Comparison of ENCODE assay signal across 17 cellular contexts in the genomic region with DNA sequence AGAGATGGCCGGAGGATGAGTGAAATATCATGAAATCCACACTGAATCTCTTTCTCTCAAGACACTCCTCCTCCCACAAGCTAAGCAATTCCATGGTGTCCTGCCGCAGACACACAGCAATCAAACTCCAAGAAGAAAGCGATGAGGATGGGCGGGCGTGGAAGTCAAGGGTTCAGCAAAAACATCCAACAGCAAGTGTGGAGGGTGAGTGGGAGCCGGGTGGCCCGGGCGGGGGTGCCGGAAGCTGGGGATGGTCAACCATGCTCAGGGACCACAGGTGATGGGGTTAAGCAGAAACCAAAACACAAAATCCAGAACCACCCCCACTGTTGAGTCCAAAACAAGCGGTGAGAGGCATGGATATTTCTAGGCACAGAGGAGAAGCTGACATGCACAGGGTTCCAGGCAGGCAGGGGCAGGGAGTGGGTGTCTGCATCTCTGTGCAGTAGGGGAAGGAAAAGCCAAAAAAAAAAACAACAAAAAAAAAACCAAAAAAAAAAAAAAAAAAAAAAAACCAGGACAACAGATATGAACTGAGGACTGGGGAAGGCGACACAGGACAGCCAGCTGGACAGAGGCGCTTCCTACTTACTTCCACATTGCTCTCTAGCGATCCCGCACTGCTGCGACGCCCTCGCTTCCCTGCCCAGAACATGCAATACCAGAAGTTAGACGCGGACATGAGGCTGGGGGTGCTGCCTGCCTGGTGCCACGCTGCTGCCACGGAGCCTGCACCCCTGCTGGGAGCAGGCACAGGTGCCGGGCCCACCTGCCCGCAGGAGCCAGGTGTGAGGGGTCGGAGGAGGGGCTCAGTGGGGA.
DNase-seq lines count a peak whose midpoint lies in the region; ATAC-seq, FAIRE-seq and TF ChIP-seq lines count a peak whose summit lies in the region.
"Had no signal": no experiment of that assay in that cellular context is flagged by ENCODE, and none has a peak within 500 bp of the region (broad histone marks: within the 10 kb centered on the region; RNA-seq: fewer than 3 reads in every experiment).

No MANE protein-coding gene starts in this region.

- ATAC-seq in activated T-cell treated with anti-CD3 and anti-CD28 coated beads, Interleukin-2, amount 50 U/mL, for 4 hours: no peak
- ATAC-seq in psoas muscle (no peak), GM21619 (IDR thresholded peaks at IDR 0.05; ENCODE audit: unreplicated experiment) (no peak)
- ATAC-seq: natural killer cell treated with Interleukin-12 subunit alpha and Interleukin-12 subunit beta and Interleukin-15 and Interleukin-18, amount 100 ng/mL, for 72 hours; PC-3 had no signal

- no peaks in the 10 kb centered on the region for H3K4me1 ChIP-seq in kidney (ENCODE audit: control insufficient read depth in 1 of 2, insufficient read depth in 1 of 2, low read depth in 1 of 2, low read length in 2 of 2)
- peaks cover 34% of the 10 kb centered on the region for H3K4me1 ChIP-seq in psoas muscle
- H3K4me1 ChIP-seq in Caco-2: no peaks in the 10 kb centered on the region
- H3K4me1 ChIP-seq: adrenal gland had no signal

- H3K36me3 ChIP-seq in kidney (ENCODE audit: control insufficient read depth in 1 of 2, insufficient read depth in 2 of 2, low read length in 2 of 2) (peaks cover 11 to 30% of the 10 kb centered on the region in 2 donors), psoas muscle (ENCODE audit: insufficient read depth in 1 of 2, low read depth in 1 of 2) (peaks cover 0 to 83% of the 10 kb centered on the region in 2 donors), Caco-2 (ENCODE audit: control insufficient read depth, insufficient read depth, low read length) (no peaks in the 10 kb centered on the region)

- no TSS peak for BruUV-seq in Caco-2 (replicated peaks; lab: Mats Ljungman, UMichigan)

- H3K9ac ChIP-seq in kidney (ENCODE audit: low read length in 2 of 2): no peak overlapping the region

- no peak for DNase-seq in activated T-cell treated with anti-CD3 and anti-CD28 coated beads, Interleukin-2, amount 50 U/mL, for 24 hours
- DNase-seq in activated T-cell treated with anti-CD3 and anti-CD28 coated beads, Interleukin-2, amount 50 U/mL, for 4 hours: no peak
- DNase-seq in MV-4-11 (lab: John Stamatoyannopoulos, UW): peak; percentile 40
- peak; percentile 63 for DNase-seq in kidney
- DNase-seq in psoas muscle: peak; percentile 16 to 55
- DNase-seq in H4 (ENCODE audit: low spot score): no peak
- DNase-seq in Caco-2: no peak
- DNase-seq: adrenal gland; CD4-positive, CD25-positive, alpha-beta regulatory T cell; effector CD4-positive, alpha-beta T cell; GOT3; mesenchymal stem cell; PC-3 had no signal

- intact Hi-C loops in kidney (cut with DNase I): no loop called here
- intact Hi-C loops in psoas muscle (cut with DNase I): no loop called here
- intact Hi-C loops in Caco-2 (cut with micrococcal nuclease; ENCODE audit: unreplicated experiment): no loop called here

- 90% methylated on average over 24 of the region's 24 CpGs for WGBS in psoas muscle, 3 donors

- no peaks in the 10 kb centered on the region for H3K9me3 Mint-ChIP-seq in activated T-cell treated with anti-CD3 and anti-CD28 coated beads, Interleukin-2, amount 50 U/mL, for 24 hours
- H3K9me3 Mint-ChIP-seq in activated T-cell treated with anti-CD3 and anti-CD28 coated beads, Interleukin-2, amount 50 U/mL, for 4 hours: no peaks in the 10 kb centered on the region
- H3K9me3 Mint-ChIP-seq in Caco-2 (ENCODE audit: unreplicated experiment): no peaks in the 10 kb centered on the region
- H3K9me3 Mint-ChIP-seq: CD4-positive, CD25-positive, alpha-beta regulatory T cell; natural killer cell treated with Interleukin-12 subunit alpha and Interleukin-12 subunit beta and Interleukin-15 and Interleukin-18, amount 100 ng/mL, for 72 hours; T-helper 2 cell treated with Interferon-gamma antibody and Interleukin-4, amounts not matched to agents 5 μg/mL and 100 μg/mL, for 36 hours had no signal

- CTCF ChIA-PET in Caco-2 (lab: Charles Lee): no interaction called here

- H3K9me3 ChIP-seq in kidney (ENCODE audit: control insufficient read depth in 1 of 2, low read length in 2 of 2) (no peaks in the 10 kb centered on the region), psoas muscle (no peaks in the 10 kb centered on the region), Caco-2 (no peaks in the 10 kb centered on the region)
- H3K9me3 ChIP-seq: adrenal gland, tibial nerve had no signal

- H3K4me1 Mint-ChIP-seq in activated T-cell treated with anti-CD3 and anti-CD28 coated beads, Interleukin-2, amount 50 U/mL, for 24 hours (ENCODE audit: low read depth): no peaks in the 10 kb centered on the region
- no peaks in the 10 kb centered on the region for H3K4me1 Mint-ChIP-seq in activated T-cell treated with anti-CD3 and anti-CD28 coated beads, Interleukin-2, amount 50 U/mL, for 4 hours (ENCODE audit: low read depth)
- H3K4me1 Mint-ChIP-seq in Caco-2 (ENCODE audit: low read depth, unreplicated experiment): no peaks in the 10 kb centered on the region

- TF ChIP-seq CTCF in kidney (IDR thresholded peaks at IDR 0.05; ENCODE audit: borderline replicate concordance, extremely low read depth, insufficient read depth) (no peak), psoas muscle (IDR thresholded peaks at IDR 0.05) (no peak), Caco-2 (IDR thresholded peaks at IDR 0.05; ENCODE audit: insufficient read depth in 1 of 2, low read depth in 1 of 2, low read length in 1 of 2, severe bottlenecking in 1 of 2, unreplicated experiment in 1 of 2) (no peak)

- H3K27me3 Mint-ChIP-seq in activated T-cell treated with anti-CD3 and anti-CD28 coated beads, Interleukin-2, amount 50 U/mL, for 24 hours: no peaks in the 10 kb centered on the region
- H3K27me3 Mint-ChIP-seq in activated T-cell treated with anti-CD3 and anti-CD28 coated beads, Interleukin-2, amount 50 U/mL, for 4 hours (ENCODE audit: low read depth): no peaks in the 10 kb centered on the region
- no peaks in the 10 kb centered on the region for H3K27me3 Mint-ChIP-seq in Caco-2 (ENCODE audit: insufficient read depth, unreplicated experiment)
- H3K27me3 Mint-ChIP-seq: CD4-positive, CD25-positive, alpha-beta regulatory T cell; natural killer cell treated with Interleukin-12 subunit alpha and Interleukin-12 subunit beta and Interleukin-15 and Interleukin-18, amount 100 ng/mL, for 72 hours had no signal

- H3K27me3 ChIP-seq in psoas muscle (ENCODE audit: insufficient read depth in 3 of 3, low read length in 2 of 3): no peaks in the 10 kb centered on the region
- no peaks in the 10 kb centered on the region for H3K27me3 ChIP-seq in Caco-2 (replicated peaks; ENCODE audit: control insufficient read depth, insufficient read depth, low read length)
- H3K27me3 ChIP-seq: adrenal gland, tibial nerve had no signal

- H3K4me3 ChIP-seq in kidney (ENCODE audit: low read length in 2 of 2): no peak overlapping the region
- no peak overlapping the region for H3K4me3 ChIP-seq in psoas muscle
- no peak overlapping the region for H3K4me3 ChIP-seq in Caco-2 (ENCODE audit: low read depth, low read length)
- H3K4me3 ChIP-seq: adrenal gland, tibial nerve had no signal

- peaks cover 57% of the 10 kb centered on the region for H3K36me3 Mint-ChIP-seq in activated T-cell treated with anti-CD3 and anti-CD28 coated beads, Interleukin-2, amount 50 U/mL, for 24 hours (ENCODE audit: low read depth)
- peaks cover 21% of the 10 kb centered on the region for H3K36me3 Mint-ChIP-seq in activated T-cell treated with anti-CD3 and anti-CD28 coated beads, Interleukin-2, amount 50 U/mL, for 4 hours (ENCODE audit: insufficient read depth)
- peaks cover 15% of the 10 kb centered on the region for H3K36me3 Mint-ChIP-seq in Caco-2 (ENCODE audit: insufficient read depth, unreplicated experiment)
- H3K36me3 Mint-ChIP-seq: natural killer cell treated with Interleukin-12 subunit alpha and Interleukin-12 subunit beta and Interleukin-15 and Interleukin-18, amount 100 ng/mL, for 72 hours had no signal

- H3K27ac Mint-ChIP-seq in activated T-cell treated with anti-CD3 and anti-CD28 coated beads, Interleukin-2, amount 50 U/mL, for 24 hours: peak overlapping the region; percentile 63
- no peak overlapping the region for H3K27ac Mint-ChIP-seq in Caco-2 (ENCODE audit: unreplicated experiment)
- H3K27ac Mint-ChIP-seq: natural killer cell treated with Interleukin-12 subunit alpha and Interleukin-12 subunit beta and Interleukin-15 and Interleukin-18, amount 100 ng/mL, for 72 hours; T-helper 2 cell treated with Interferon-gamma antibody and Interleukin-4, amounts not matched to agents 5 μg/mL and 100 μg/mL, for 36 hours had no signal

- POLR2A ChIA-PET in Caco-2 (lab: Charles Lee): no interaction called here

- H3K4me3 Mint-ChIP-seq in activated T-cell treated with anti-CD3 and anti-CD28 coated beads, Interleukin-2, amount 50 U/mL, for 24 hours: no peak overlapping the region
- H3K4me3 Mint-ChIP-seq in activated T-cell treated with anti-CD3 and anti-CD28 coated beads, Interleukin-2, amount 50 U/mL, for 4 hours: no peak overlapping the region
- H3K4me3 Mint-ChIP-seq in Caco-2 (ENCODE audit: unreplicated experiment): no peak overlapping the region
- H3K4me3 Mint-ChIP-seq: natural killer cell treated with Interleukin-12 subunit alpha and Interleukin-12 subunit beta and Interleukin-15 and Interleukin-18, amount 100 ng/mL, for 72 hours; T-helper 2 cell treated with Interferon-gamma antibody and Interleukin-4, amounts not matched to agents 5 μg/mL and 100 μg/mL, for 36 hours had no signal

- FAIRE-seq in kidney (lab: Jason Lieb, UNC): no peak

- H3K27ac ChIP-seq in kidney (ENCODE audit: low read depth in 2 of 2, low read length in 2 of 2) (no peak overlapping the region), psoas muscle (no peak overlapping the region)
- H3K27ac ChIP-seq: adrenal gland had no signal

Comparison
In these comparisons a context has a peak if more than half of its experiments do, and no peak if none do; other contexts are left out.
1. DNase-seq: peak in MV-4-11 (single experiment), kidney (single experiment) and psoas muscle (2 of 2); none in activated T-cell treated with anti-CD3 and anti-CD28 coated beads, Interleukin-2, amount 50 U/mL, for 24 hours (single experiment), activated T-cell treated with anti-CD3 and anti-CD28 coated beads, Interleukin-2, amount 50 U/mL, for 4 hours (single experiment), H4 (single experiment) and Caco-2 (0 of 2).